19 cellular contexts compared by ENCODE assay signal in the genomic region with DNA sequence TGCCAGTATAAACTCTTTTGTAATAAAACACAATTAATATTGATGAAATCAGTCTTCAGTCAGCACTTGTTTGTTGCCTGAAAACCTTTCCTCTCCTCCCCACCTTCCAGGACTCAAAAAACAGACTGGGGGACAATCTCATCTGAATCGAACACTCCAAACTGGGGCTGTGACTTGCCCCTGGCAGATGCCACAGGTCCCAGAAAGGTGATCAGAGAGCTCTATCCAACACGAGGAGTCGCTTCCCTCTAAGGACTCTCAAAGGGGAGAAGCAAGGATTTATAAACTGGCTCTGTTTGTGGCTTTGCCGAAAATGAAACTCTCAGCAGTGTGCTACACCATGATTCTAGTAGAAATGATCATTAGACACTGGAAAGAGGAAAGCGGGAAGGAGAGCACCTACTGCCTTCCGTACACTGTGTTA.
DNase-seq lines count a peak whose midpoint lies in the region; ATAC-seq, FAIRE-seq and TF ChIP-seq lines count a peak whose summit lies in the region.
"Had no signal": no experiment of that assay in that cellular context is flagged by ENCODE, and none has a peak within 500 bp of the region (broad histone marks: within the 10 kb centered on the region; RNA-seq: fewer than 3 reads in every experiment).

No MANE protein-coding gene starts in this region.

- H3K9ac ChIP-seq in GM23248 (no peak overlapping the region), endothelial cell of umbilical vein (replicated peaks; ENCODE audit: extremely low read depth, insufficient read depth, low read length) (no peak overlapping the region), trophoblast cell (ENCODE audit: low read length) (no peak overlapping the region)

- H3K4ac ChIP-seq in trophoblast cell (ENCODE audit: low read depth, low read length), result no peak overlapping the region

- TF ChIP-seq POLR2A in endothelial cell of umbilical vein (IDR thresholded peaks at IDR 0.05; ENCODE audit: low read depth, low read length), result no peak
- TF ChIP-seq POLR2A in H54 (IDR thresholded peaks at IDR 0.05; ENCODE audit: low read depth, low read length), result no peak

- TF ChIP-seq CTCF in Panc1 (IDR thresholded peaks at IDR 0.05) (no peak), endothelial cell of umbilical vein (IDR thresholded peaks at IDR 0.05; ENCODE audit: extremely low read depth in 1 of 2, insufficient read depth in 1 of 2, low read depth in 1 of 2, low read length in 2 of 2) (no peak)

- H3K27me3 ChIP-seq in GM23248 (replicated peaks; ENCODE audit: insufficient read depth) (no peaks in the 10 kb centered on the region), Panc1 (ENCODE audit: control insufficient read depth, insufficient read depth, low read length) (no peaks in the 10 kb centered on the region), endothelial cell of umbilical vein (ENCODE audit: control insufficient read depth in 2 of 2, insufficient read depth in 2 of 2, low read length in 2 of 2) (no peaks in the 10 kb centered on the region), trophoblast cell (ENCODE audit: insufficient read depth, low read length) (no peaks in the 10 kb centered on the region)

- peak overlapping the region; percentile 43 for H2BK120ac ChIP-seq in trophoblast cell (ENCODE audit: insufficient read depth, low read length, poor library complexity)

- CTCF ChIA-PET in Panc1 (lab: Charles Lee), result no interaction called here
- CTCF ChIA-PET in endothelial cell of umbilical vein (lab: Charles Lee), result interaction anchor here (1.5 to 2.2 kb wide), 3 partner anchors 16 to 25 kb away, joined by 4 to 7 read pairs (median 4); no protein-coding TSS in a partner anchor

- POLR2A ChIA-PET in Panc1 (lab: Charles Lee), result interaction anchor here (0.7 kb wide), 1 partner anchor 24 kb away, joined by 4 read pairs; no protein-coding TSS in a partner anchor
- POLR2A ChIA-PET in endothelial cell of umbilical vein (lab: Charles Lee), result no interaction called here

- intact Hi-C loops in Panc1 (cut with micrococcal nuclease; ENCODE audit: unreplicated experiment), result no loop called here
- intact Hi-C loops in endothelial cell of umbilical vein (cut with micrococcal nuclease), result no loop called here

- H3K36me3 Mint-ChIP-seq in stimulated activated effector memory CD8-positive, alpha-beta T cell treated with anti-CD3 and anti-CD28 coated beads, Interleukin-12 subunit alpha, Interleukin-12 subunit beta, amount 100 ng/mL, for 72 hours, result peaks cover 9% of the 10 kb centered on the region

- dilution Hi-C loops in endothelial cell of umbilical vein (cut with MboI; ENCODE audit: extremely low pct_ligation_motif_present, low sequenced_read_pairs), result no loop called here

- DNase-seq in GM23248 (no peak), Panc1 (ENCODE audit: low read depth, low spot score) (no peak), endothelial cell of umbilical vein (ENCODE audit: low read depth, low spot score) (no peak), trophoblast cell (no peak), H54 (ENCODE audit: insufficient read length, low spot score) (no peak)
- no peak for DNase-seq in stimulated activated CD4-positive, alpha-beta T cell treated with anti-CD3 and anti-CD28 coated beads, Interleukin-15, amount 100 ng/mL, for 24 hours
- no peak for DNase-seq in stimulated activated effector memory CD8-positive, alpha-beta T cell treated with anti-CD3 and anti-CD28 coated beads, Interleukin-12 subunit alpha, Interleukin-12 subunit beta, amount 100 ng/mL, for 72 hours (ENCODE audit: low spot score in 2 of 2)
- DNase-seq: activated CD4-positive, CD25-positive, alpha-beta regulatory T cell; activated CD8-positive, alpha-beta memory T cell treated with anti-CD3 and anti-CD28 coated beads, Interleukin-2, amount 50 U/mL, for 4 hours; activated naive CD4-positive, alpha-beta T cell treated with Interleukin-2 at 50 U/mL for 16 hours; caudate nucleus; glutamatergic neuron; mucosa of descending colon; NCI-H1105 had no signal

- peak overlapping the region; percentile 61 for H2BK12ac ChIP-seq in trophoblast cell (ENCODE audit: low read length)

- no peak overlapping the region for H4K8ac ChIP-seq in trophoblast cell (ENCODE audit: low read depth, low read length)

- H3F3A ChIP-seq in GM23248 (ENCODE audit: insufficient read depth), result peaks cover 25% of the 10 kb centered on the region

- H4K20me1 ChIP-seq in GM23248 (ENCODE audit: insufficient read depth) (no peaks in the 10 kb centered on the region), endothelial cell of umbilical vein (replicated peaks; ENCODE audit: control insufficient read depth, extremely low read depth, insufficient read depth, low read length) (no peaks in the 10 kb centered on the region)

- BruUV-seq in Panc1 (replicated peaks; lab: Mats Ljungman, UMichigan) (no TSS peak), endothelial cell of umbilical vein (replicated peaks; lab: Mats Ljungman, UMichigan) (no TSS peak)

- H3K79me1 ChIP-seq in trophoblast cell (ENCODE audit: low read length), result peaks cover 12% of the 10 kb centered on the region

- H3K9me2 ChIP-seq in GM23248 (ENCODE audit: insufficient read depth), result no peaks in the 10 kb centered on the region

- no peak overlapping the region for H2AK5ac ChIP-seq in trophoblast cell (ENCODE audit: low read length)

- H3K23ac ChIP-seq in trophoblast cell (ENCODE audit: low read length), result no peak overlapping the region

- FAIRE-seq in endothelial cell of umbilical vein (lab: Jason Lieb, UNC), result no peak
- FAIRE-seq in H54 (lab: Jason Lieb, UNC), result no peak
- FAIRE-seq: endometrium, GM12891, islet of Langerhans had no signal

- no peak overlapping the region for H3K27ac Mint-ChIP-seq in stimulated activated effector memory CD8-positive, alpha-beta T cell treated with anti-CD3 and anti-CD28 coated beads, Interleukin-12 subunit alpha, Interleukin-12 subunit beta, amount 100 ng/mL, for 72 hours

- peak overlapping the region; percentile 55 for H3K4me2 ChIP-seq in GM23248 (ENCODE audit: unreplicated experiment)
- H3K4me2 ChIP-seq in endothelial cell of umbilical vein (ENCODE audit: insufficient read depth, low read length), result no peak overlapping the region
- no peak overlapping the region for H3K4me2 ChIP-seq in trophoblast cell (ENCODE audit: low read length)

- no peak overlapping the region for H3K18ac ChIP-seq in trophoblast cell (ENCODE audit: low read length)

- peak overlapping the region; percentile 64 for H3K27ac ChIP-seq in GM23248
- H3K27ac ChIP-seq in Panc1 (ENCODE audit: low read length), result peak overlapping the region; percentile 100
- H3K27ac ChIP-seq in endothelial cell of umbilical vein (ENCODE audit: insufficient read depth, low read depth, low read length), result no peak overlapping the region
- no peak overlapping the region for H3K27ac ChIP-seq in trophoblast cell (ENCODE audit: low read depth, low read length)
- H3K27ac ChIP-seq: C4-2B had no signal

- peak overlapping the region; percentile 19 for H4K91ac ChIP-seq in trophoblast cell (ENCODE audit: low read depth, low read length)

- H3K14ac ChIP-seq in trophoblast cell (ENCODE audit: low read length), result peak overlapping the region; percentile 48

- H3K36me3 ChIP-seq in GM23248 (ENCODE audit: low read depth), result no peaks in the 10 kb centered on the region
- no peaks in the 10 kb centered on the region for H3K36me3 ChIP-seq in Panc1 (ENCODE audit: control insufficient read depth, insufficient read depth, low read length)
- no peaks in the 10 kb centered on the region for H3K36me3 ChIP-seq in endothelial cell of umbilical vein (ENCODE audit: control insufficient read depth in 2 of 2, extremely low read depth in 1 of 2, insufficient read depth in 2 of 2, low read length in 2 of 2)
- no peaks in the 10 kb centered on the region for H3K36me3 ChIP-seq in trophoblast cell (ENCODE audit: control insufficient read depth in 1 of 2, insufficient read depth in 2 of 2, low read length in 2 of 2)

- no peaks in the 10 kb centered on the region for H3K9me3 Mint-ChIP-seq in stimulated activated effector memory CD8-positive, alpha-beta T cell treated with anti-CD3 and anti-CD28 coated beads, Interleukin-12 subunit alpha, Interleukin-12 subunit beta, amount 100 ng/mL, for 72 hours

- 83 to 88% methylated on average over 6 of the region's 6 CpGs for WGBS in GM23248 (ENCODE audit: low coverage in 1 of 2, low lambda C conversion rate in 2 of 2, missing lambda C conversion rate in 2 of 2), 2 experiments
- no CpG with 5 or more reads among the region's 6 CpGs for WGBS in trophoblast cell (ENCODE audit: extremely low coverage, insufficient coverage, insufficient read length)

- in situ Hi-C loops in GM23248 (cut with MboI), result no loop called here
- in situ Hi-C loops in Panc1 (cut with HindIII; ENCODE audit: low pct_unique_long_range_greater_than_20kb, low sequenced_read_pairs), result no loop called here

- no peaks in the 10 kb centered on the region for H3K9me1 ChIP-seq in endothelial cell of umbilical vein (replicated peaks; ENCODE audit: control insufficient read depth, extremely low read depth, insufficient read depth, low read length)

- peaks cover 9% of the 10 kb centered on the region for H3K4me1 Mint-ChIP-seq in stimulated activated effector memory CD8-positive, alpha-beta T cell treated with anti-CD3 and anti-CD28 coated beads, Interleukin-12 subunit alpha, Interleukin-12 subunit beta, amount 100 ng/mL, for 72 hours

- no peak overlapping the region for H2BK5ac ChIP-seq in trophoblast cell (ENCODE audit: low read depth, low read length, poor library complexity)

- H3K9me3 ChIP-seq in GM23248 (ENCODE audit: low read depth) (no peaks in the 10 kb centered on the region), Panc1 (ENCODE audit: control insufficient read depth, insufficient read depth, low read depth, low read length) (no peaks in the 10 kb centered on the region), endothelial cell of umbilical vein (replicated peaks; ENCODE audit: control insufficient read depth, insufficient read depth, low read length) (no peaks in the 10 kb centered on the region), trophoblast cell (ENCODE audit: insufficient read depth, low read depth, low read length) (no peaks in the 10 kb centered on the region)
- H3K9me3 ChIP-seq: mucosa of descending colon had no signal

- H3K79me2 ChIP-seq in GM23248 (ENCODE audit: insufficient read depth), result no peaks in the 10 kb centered on the region
- no peaks in the 10 kb centered on the region for H3K79me2 ChIP-seq in endothelial cell of umbilical vein (ENCODE audit: control insufficient read depth, insufficient read depth, low read length)
- H3K79me2 ChIP-seq in trophoblast cell (ENCODE audit: control insufficient read depth, insufficient read depth, low read length, poor library complexity), result peaks cover 1% of the 10 kb centered on the region

- H3K4me3 ChIP-seq in GM23248, result no peak overlapping the region
- no peak overlapping the region for H3K4me3 ChIP-seq in Panc1 (ENCODE audit: low read depth in 2 of 2, low read length in 2 of 2)
- H3K4me3 ChIP-seq in endothelial cell of umbilical vein (replicated peaks in 1 of 3; ENCODE audit: insufficient read depth in 1 of 3, low read depth in 1 of 3, low read length in 3 of 3), result no peak overlapping the region
- H3K4me3 ChIP-seq in trophoblast cell (ENCODE audit: low read depth, low read length), result no peak overlapping the region
- H3K4me3 ChIP-seq: mucosa of descending colon had no signal

- H3K4me3 Mint-ChIP-seq in stimulated activated effector memory CD8-positive, alpha-beta T cell treated with anti-CD3 and anti-CD28 coated beads, Interleukin-12 subunit alpha, Interleukin-12 subunit beta, amount 100 ng/mL, for 72 hours, result no peak overlapping the region

- H2AFZ ChIP-seq in GM23248, result peak overlapping the region; percentile 35; the same call in 1 of the 2 replicates
- peak overlapping the region; percentile 1 for H2AFZ ChIP-seq in endothelial cell of umbilical vein (ENCODE audit: low read depth, low read length)
- no peak overlapping the region for H2AFZ ChIP-seq in trophoblast cell (ENCODE audit: insufficient read depth, low read length, poor library complexity)

- ATAC-seq in Panc1 (peak; percentile 35), HG02610 (IDR thresholded peaks at IDR 0.05; ENCODE audit: unreplicated experiment) (no peak)
- ATAC-seq in stimulated activated effector memory CD8-positive, alpha-beta T cell treated with anti-CD3 and anti-CD28 coated beads, Interleukin-12 subunit alpha, Interleukin-12 subunit beta, amount 100 ng/mL, for 72 hours, result no peak
- ATAC-seq: mucosa of descending colon had no signal

- H4K12ac ChIP-seq in trophoblast cell (ENCODE audit: low read depth, low read length), result no peak overlapping the region

- peaks cover 32% of the 10 kb centered on the region for H3K4me1 ChIP-seq in GM23248 (ENCODE audit: insufficient read depth)
- peaks cover 53% of the 10 kb centered on the region for H3K4me1 ChIP-seq in Panc1 (ENCODE audit: control insufficient read depth, insufficient read depth, low read length)
- peaks cover 41% of the 10 kb centered on the region for H3K4me1 ChIP-seq in endothelial cell of umbilical vein (ENCODE audit: control insufficient read depth, extremely low read depth, insufficient read depth, low read length)
- H3K4me1 ChIP-seq in trophoblast cell (ENCODE audit: control insufficient read depth in 1 of 2, insufficient read depth in 2 of 2, low read length in 2 of 2), result peaks cover 6 to 26% of the 10 kb centered on the region in 2 experiments

Comparison
In these comparisons a context has a peak if more than half of its experiments do, and no peak if none do; other contexts are left out.
1. H3K27ac ChIP-seq: peak in GM23248 (single experiment) and Panc1 (single experiment); none in endothelial cell of umbilical vein (single experiment) and trophoblast cell (single experiment).